Comparison of ENCODE assay signal across 19 cellular contexts in genomic region chr10:98694014-98694413, GRCh38.
DNase-seq lines count a peak whose midpoint lies in the region; ATAC-seq lines count a peak whose summit lies in the region.
"Had no signal": no experiment of that assay in that cellular context is flagged by ENCODE, and none has a peak within 500 bp of the region (broad histone marks: within the 10 kb centered on the region; RNA-seq: fewer than 3 reads in every experiment).

No MANE protein-coding gene starts in this region.

- peak; percentile 1 for DNase-seq in AG08395 (ENCODE audit: low spot score)
- DNase-seq in EH (ENCODE audit: low read depth), result peak; percentile 3
- peak; percentile 54 for DNase-seq in amniotic epithelial cell (ENCODE audit: low read depth)
- DNase-seq in left ventricle myocardium superior, result no peak
- DNase-seq in NCI-H1048 (lab: John Stamatoyannopoulos, UW), result no peak
- DNase-seq in stimulated activated CD4-positive, alpha-beta T cell treated with anti-CD3 and anti-CD28 coated beads, Interleukin-2, amount 100 ng/mL, for 48 hours, result no peak
- DNase-seq: Caco-2; CD4-positive, CD25-positive, alpha-beta regulatory T cell; DMS153; GOT3; KG1; NCI-H1436 treated with DMSO at 0.1 percent for 48 hours; NCI-H2029 treated with DMSO at 0.1 percent for 48 hours; NCI-H510A; NCI-H82; PC-9 had no signal

- intact Hi-C loops in left ventricle myocardium superior (cut with micrococcal nuclease), result no loop called here

- peak; percentile 78 for ATAC-seq in left ventricle myocardium superior
- no peak for ATAC-seq in GM18519 (IDR thresholded peaks at IDR 0.05; ENCODE audit: low FRiP score, unreplicated experiment)
- ATAC-seq: GM12878, HepG2 had no signal

Comparison
In these comparisons a context has a peak if more than half of its experiments do, and no peak if none do; other contexts are left out.
1. DNase-seq: peak in AG08395 (single experiment), EH (single experiment) and amniotic epithelial cell (single experiment); none in left ventricle myocardium superior (single experiment), NCI-H1048 (single experiment) and stimulated activated CD4-positive, alpha-beta T cell treated with anti-CD3 and anti-CD28 coated beads, Interleukin-2, amount 100 ng/mL, for 48 hours (0 of 2).